ENCODE assay signal across 1 cellular context in the genomic region with DNA sequence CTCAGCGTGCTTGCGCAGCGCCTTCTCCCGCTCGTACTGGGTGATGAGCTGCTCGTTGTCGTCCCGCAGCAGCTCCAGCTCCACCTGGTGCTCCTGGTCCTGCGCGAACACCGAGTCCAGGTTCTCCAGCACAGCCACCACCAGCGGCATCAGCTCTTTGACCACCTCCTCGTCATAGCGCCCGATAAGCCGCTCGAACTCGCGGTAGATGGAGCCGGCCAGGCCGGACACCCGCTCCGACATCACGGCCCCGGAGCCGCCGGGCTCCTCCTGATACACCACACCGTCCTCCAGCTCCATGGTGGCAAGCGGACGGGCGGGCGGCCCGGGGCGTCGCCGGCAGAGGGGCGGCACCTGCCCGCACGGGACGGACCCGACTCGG.
TF ChIP-seq lines count a peak whose summit lies in the region.

No MANE protein-coding gene starts in this region.

TF ChIP-seq in K562, 482 proteins besides CTCF, POLR2A, EP300 and RAD21 (continued from another document and continues in another):
- TF ChIP-seq, protein P1, sequence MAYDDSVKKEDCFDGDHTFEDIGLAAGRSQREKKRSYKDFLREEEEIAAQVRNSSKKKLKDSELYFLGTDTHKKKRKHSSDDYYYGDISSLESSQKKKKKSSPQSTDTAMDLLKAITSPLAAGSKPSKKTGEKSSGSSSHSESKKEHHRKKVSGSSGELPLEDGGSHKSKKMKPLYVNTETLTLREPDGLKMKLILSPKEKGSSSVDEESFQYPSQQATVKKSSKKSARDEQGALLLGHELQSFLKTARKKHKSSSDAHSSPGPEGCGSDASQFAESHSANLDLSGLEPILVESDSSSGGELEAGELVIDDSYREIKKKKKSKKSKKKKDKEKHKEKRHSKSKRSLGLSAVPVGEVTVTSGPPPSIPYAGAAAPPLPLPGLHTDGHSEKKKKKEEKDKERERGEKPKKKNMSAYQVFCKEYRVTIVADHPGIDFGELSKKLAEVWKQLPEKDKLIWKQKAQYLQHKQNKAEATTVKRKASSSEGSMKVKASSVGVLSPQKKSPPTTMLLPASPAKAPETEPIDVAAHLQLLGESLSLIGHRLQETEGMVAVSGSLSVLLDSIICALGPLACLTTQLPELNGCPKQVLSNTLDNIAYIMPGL (CRISPR knock-in tag; IDR thresholded peaks at IDR 0.05), result no peak; the same call in 1 of the 2 replicates
- TF ChIP-seq PHTF2 (CRISPR knock-in tag; IDR thresholded peaks at IDR 0.05), result no peak
- TF ChIP-seq MEF2A (IDR thresholded peaks at IDR 0.05; ENCODE audit: control insufficient read depth, low read depth, low read length), result no peak
- TF ChIP-seq HNRNPL (IDR thresholded peaks at IDR 0.05; ENCODE audit: low read depth, low read length), result no peak
- TF ChIP-seq PYGO2 (tag; IDR thresholded peaks at IDR 0.05), result no peak
- TF ChIP-seq ARID1B (IDR thresholded peaks at IDR 0.05), result no peak
- no peak for TF ChIP-seq TBL1XR1 (IDR thresholded peaks at IDR 0.05; ENCODE audit: low read length in 2 of 2)
- TF ChIP-seq FOXP1 (CRISPR knock-in tag; IDR thresholded peaks at IDR 0.05), result no peak
- no peak for TF ChIP-seq ZNF57 (CRISPR knock-in tag; IDR thresholded peaks at IDR 0.05)
- TF ChIP-seq, protein P2, sequence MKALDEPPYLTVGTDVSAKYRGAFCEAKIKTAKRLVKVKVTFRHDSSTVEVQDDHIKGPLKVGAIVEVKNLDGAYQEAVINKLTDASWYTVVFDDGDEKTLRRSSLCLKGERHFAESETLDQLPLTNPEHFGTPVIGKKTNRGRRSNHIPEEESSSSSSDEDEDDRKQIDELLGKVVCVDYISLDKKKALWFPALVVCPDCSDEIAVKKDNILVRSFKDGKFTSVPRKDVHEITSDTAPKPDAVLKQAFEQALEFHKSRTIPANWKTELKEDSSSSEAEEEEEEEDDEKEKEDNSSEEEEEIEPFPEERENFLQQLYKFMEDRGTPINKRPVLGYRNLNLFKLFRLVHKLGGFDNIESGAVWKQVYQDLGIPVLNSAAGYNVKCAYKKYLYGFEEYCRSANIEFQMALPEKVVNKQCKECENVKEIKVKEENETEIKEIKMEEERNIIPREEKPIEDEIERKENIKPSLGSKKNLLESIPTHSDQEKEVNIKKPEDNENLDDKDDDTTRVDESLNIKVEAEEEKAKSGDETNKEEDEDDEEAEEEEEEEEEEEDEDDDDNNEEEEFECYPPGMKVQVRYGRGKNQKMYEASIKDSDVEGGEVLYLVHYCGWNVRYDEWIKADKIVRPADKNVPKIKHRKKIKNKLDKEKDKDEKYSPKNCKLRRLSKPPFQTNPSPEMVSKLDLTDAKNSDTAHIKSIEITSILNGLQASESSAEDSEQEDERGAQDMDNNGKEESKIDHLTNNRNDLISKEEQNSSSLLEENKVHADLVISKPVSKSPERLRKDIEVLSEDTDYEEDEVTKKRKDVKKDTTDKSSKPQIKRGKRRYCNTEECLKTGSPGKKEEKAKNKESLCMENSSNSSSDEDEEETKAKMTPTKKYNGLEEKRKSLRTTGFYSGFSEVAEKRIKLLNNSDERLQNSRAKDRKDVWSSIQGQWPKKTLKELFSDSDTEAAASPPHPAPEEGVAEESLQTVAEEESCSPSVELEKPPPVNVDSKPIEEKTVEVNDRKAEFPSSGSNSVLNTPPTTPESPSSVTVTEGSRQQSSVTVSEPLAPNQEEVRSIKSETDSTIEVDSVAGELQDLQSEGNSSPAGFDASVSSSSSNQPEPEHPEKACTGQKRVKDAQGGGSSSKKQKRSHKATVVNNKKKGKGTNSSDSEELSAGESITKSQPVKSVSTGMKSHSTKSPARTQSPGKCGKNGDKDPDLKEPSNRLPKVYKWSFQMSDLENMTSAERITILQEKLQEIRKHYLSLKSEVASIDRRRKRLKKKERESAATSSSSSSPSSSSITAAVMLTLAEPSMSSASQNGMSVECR (CRISPR knock-in tag; IDR thresholded peaks at IDR 0.05), result 0 out of 2 replicates have a peak, but pooled peaks have one; percentile 64
- TF ChIP-seq SNIP1 (IDR thresholded peaks at IDR 0.05; ENCODE audit: low read depth), result no peak
- no peak for TF ChIP-seq DPF2 (IDR thresholded peaks at IDR 0.05)
- no peak for TF ChIP-seq PTTG1 (tag; IDR thresholded peaks at IDR 0.05; ENCODE audit: low read depth)
- peak; percentile 85 for TF ChIP-seq RBFOX2 (IDR thresholded peaks at IDR 0.05; ENCODE audit: low read depth, low read length)
- TF ChIP-seq HEY1 (CRISPR knock-in tag; IDR thresholded peaks at IDR 0.05; ENCODE audit: borderline replicate concordance), result no peak
- TF ChIP-seq GABPB2 (CRISPR knock-in tag; conservative IDR thresholded peaks at IDR 0.05), result no peak
- no peak for TF ChIP-seq NFATC3 (IDR thresholded peaks at IDR 0.05)
- no peak for TF ChIP-seq ZKSCAN1 (IDR thresholded peaks at IDR 0.05; ENCODE audit: low read depth, low read length)
- no peak for TF ChIP-seq PRPF4 (IDR thresholded peaks at IDR 0.05; ENCODE audit: insufficient read depth, low read depth, low read length, poor library complexity, severe bottlenecking)
- TF ChIP-seq, protein P3, sequence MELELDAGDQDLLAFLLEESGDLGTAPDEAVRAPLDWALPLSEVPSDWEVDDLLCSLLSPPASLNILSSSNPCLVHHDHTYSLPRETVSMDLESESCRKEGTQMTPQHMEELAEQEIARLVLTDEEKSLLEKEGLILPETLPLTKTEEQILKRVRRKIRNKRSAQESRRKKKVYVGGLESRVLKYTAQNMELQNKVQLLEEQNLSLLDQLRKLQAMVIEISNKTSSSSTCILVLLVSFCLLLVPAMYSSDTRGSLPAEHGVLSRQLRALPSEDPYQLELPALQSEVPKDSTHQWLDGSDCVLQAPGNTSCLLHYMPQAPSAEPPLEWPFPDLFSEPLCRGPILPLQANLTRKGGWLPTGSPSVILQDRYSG (tag; conservative IDR thresholded peaks at IDR 0.05; ENCODE audit: low read depth), result no peak
- no peak for TF ChIP-seq TFAM (CRISPR knock-in tag; conservative IDR thresholded peaks at IDR 0.05)
- TF ChIP-seq CREB1 (IDR thresholded peaks at IDR 0.05), result no peak
- TF ChIP-seq CREB1 (CRISPR knock-in tag; IDR thresholded peaks at IDR 0.05), result no peak
- TF ChIP-seq NFXL1 (CRISPR knock-in tag; IDR thresholded peaks at IDR 0.05), result no peak
- peak; percentile 57; the same call in 1 of the 2 replicates for TF ChIP-seq PHF8 (IDR thresholded peaks at IDR 0.05; ENCODE audit: borderline replicate concordance, low read length)
- peak; percentile 23 for TF ChIP-seq RBBP5 (IDR thresholded peaks at IDR 0.05; ENCODE audit: borderline replicate concordance, insufficient read depth, low read length, poor library complexity, severe bottlenecking)
- no peak for TF ChIP-seq ZNF77 (CRISPR knock-in tag; IDR thresholded peaks at IDR 0.05)
- no peak for TF ChIP-seq DDX20 (tag; IDR thresholded peaks at IDR 0.05; ENCODE audit: low read depth)
- TF ChIP-seq SMARCA4 (IDR thresholded peaks at IDR 0.05), result no peak
- no peak for TF ChIP-seq NFIX (CRISPR knock-in tag; IDR thresholded peaks at IDR 0.05; ENCODE audit: low read depth)
- no peak for TF ChIP-seq ZMIZ1 (IDR thresholded peaks at IDR 0.05; ENCODE audit: low read depth in 2 of 2, low read length in 2 of 2)
- TF ChIP-seq, protein P4, sequence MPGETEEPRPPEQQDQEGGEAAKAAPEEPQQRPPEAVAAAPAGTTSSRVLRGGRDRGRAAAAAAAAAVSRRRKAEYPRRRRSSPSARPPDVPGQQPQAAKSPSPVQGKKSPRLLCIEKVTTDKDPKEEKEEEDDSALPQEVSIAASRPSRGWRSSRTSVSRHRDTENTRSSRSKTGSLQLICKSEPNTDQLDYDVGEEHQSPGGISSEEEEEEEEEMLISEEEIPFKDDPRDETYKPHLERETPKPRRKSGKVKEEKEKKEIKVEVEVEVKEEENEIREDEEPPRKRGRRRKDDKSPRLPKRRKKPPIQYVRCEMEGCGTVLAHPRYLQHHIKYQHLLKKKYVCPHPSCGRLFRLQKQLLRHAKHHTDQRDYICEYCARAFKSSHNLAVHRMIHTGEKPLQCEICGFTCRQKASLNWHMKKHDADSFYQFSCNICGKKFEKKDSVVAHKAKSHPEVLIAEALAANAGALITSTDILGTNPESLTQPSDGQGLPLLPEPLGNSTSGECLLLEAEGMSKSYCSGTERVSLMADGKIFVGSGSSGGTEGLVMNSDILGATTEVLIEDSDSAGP (CRISPR knock-in tag; IDR thresholded peaks at IDR 0.05), result no peak
- no peak for TF ChIP-seq CC2D1A (IDR thresholded peaks at IDR 0.05)
- TF ChIP-seq CBX2 (IDR thresholded peaks at IDR 0.05; ENCODE audit: insufficient read depth, low read length, poor library complexity, severe bottlenecking), result no peak
- TF ChIP-seq PRMT5 (CRISPR knock-in tag; IDR thresholded peaks at IDR 0.05), result no peak
- TF ChIP-seq RBM25 (IDR thresholded peaks at IDR 0.05; ENCODE audit: low read depth, low read length, severe bottlenecking), result no peak
- no peak for TF ChIP-seq SMARCC2 (IDR thresholded peaks at IDR 0.05; ENCODE audit: low read depth)
- TF ChIP-seq HSF4 (CRISPR knock-in tag; IDR thresholded peaks at IDR 0.05; ENCODE audit: borderline replicate concordance), result no peak
- no peak for TF ChIP-seq MAFG (tag; conservative IDR thresholded peaks at IDR 0.05)
- TF ChIP-seq ZNF143 (CRISPR knock-in tag; IDR thresholded peaks at IDR 0.05), result 0 out of 2 replicates have a peak, but pooled peaks have one; percentile 37
- no peak for TF ChIP-seq ZC3H11A (IDR thresholded peaks at IDR 0.05; ENCODE audit: low read depth, low read length)
- TF ChIP-seq SMAD4 (CRISPR knock-in tag; conservative IDR thresholded peaks at IDR 0.05), result no peak
- no peak for TF ChIP-seq ZKSCAN3 (CRISPR knock-in tag; IDR thresholded peaks at IDR 0.05)
- no peak for TF ChIP-seq RAD51 (IDR thresholded peaks at IDR 0.05; ENCODE audit: borderline replicate concordance, low read depth)
- TF ChIP-seq SREBF2 (CRISPR knock-in tag; IDR thresholded peaks at IDR 0.05), result no peak
- no peak for TF ChIP-seq NR2C2 (CRISPR knock-in tag; IDR thresholded peaks at IDR 0.05)
- TF ChIP-seq NR2C2 (tag; IDR thresholded peaks at IDR 0.05), result no peak
- no peak for TF ChIP-seq ZFP30 (CRISPR knock-in tag; IDR thresholded peaks at IDR 0.05; ENCODE audit: borderline replicate concordance)
- TF ChIP-seq ZNF354B (CRISPR knock-in tag; IDR thresholded peaks at IDR 0.05), result no peak
- no peak for TF ChIP-seq HNRNPK (IDR thresholded peaks at IDR 0.05; ENCODE audit: low read depth, low read length, poor library complexity, severe bottlenecking)
- no peak for TF ChIP-seq EGR1 (conservative IDR thresholded peaks at IDR 0.05)
- TF ChIP-seq SPI1 (IDR thresholded peaks at IDR 0.05; ENCODE audit: borderline replicate concordance, low read depth, low read length), result no peak
- TF ChIP-seq MEF2D (tag; conservative IDR thresholded peaks at IDR 0.05; ENCODE audit: low read depth), result no peak
- TF ChIP-seq LEF1 (IDR thresholded peaks at IDR 0.05), result no peak
- TF ChIP-seq MTA2 (IDR thresholded peaks at IDR 0.05; ENCODE audit: low read depth), result no peak
- no peak for TF ChIP-seq RFX5 (IDR thresholded peaks at IDR 0.05; ENCODE audit: low read depth, low read length)
- no peak for TF ChIP-seq TEAD2 (tag; IDR thresholded peaks at IDR 0.05)
- TF ChIP-seq, protein P5, sequence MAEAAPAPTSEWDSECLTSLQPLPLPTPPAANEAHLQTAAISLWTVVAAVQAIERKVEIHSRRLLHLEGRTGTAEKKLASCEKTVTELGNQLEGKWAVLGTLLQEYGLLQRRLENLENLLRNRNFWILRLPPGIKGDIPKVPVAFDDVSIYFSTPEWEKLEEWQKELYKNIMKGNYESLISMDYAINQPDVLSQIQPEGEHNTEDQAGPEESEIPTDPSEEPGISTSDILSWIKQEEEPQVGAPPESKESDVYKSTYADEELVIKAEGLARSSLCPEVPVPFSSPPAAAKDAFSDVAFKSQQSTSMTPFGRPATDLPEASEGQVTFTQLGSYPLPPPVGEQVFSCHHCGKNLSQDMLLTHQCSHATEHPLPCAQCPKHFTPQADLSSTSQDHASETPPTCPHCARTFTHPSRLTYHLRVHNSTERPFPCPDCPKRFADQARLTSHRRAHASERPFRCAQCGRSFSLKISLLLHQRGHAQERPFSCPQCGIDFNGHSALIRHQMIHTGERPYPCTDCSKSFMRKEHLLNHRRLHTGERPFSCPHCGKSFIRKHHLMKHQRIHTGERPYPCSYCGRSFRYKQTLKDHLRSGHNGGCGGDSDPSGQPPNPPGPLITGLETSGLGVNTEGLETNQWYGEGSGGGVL (CRISPR knock-in tag; IDR thresholded peaks at IDR 0.05), result no peak
- no peak for TF ChIP-seq CBX3 (IDR thresholded peaks at IDR 0.05; ENCODE audit: borderline replicate concordance in 1 of 2, low read length in 2 of 2)
- TF ChIP-seq RHOXF2B (CRISPR knock-in tag; conservative IDR thresholded peaks at IDR 0.05), result no peak
- TF ChIP-seq YY1 (IDR thresholded peaks at IDR 0.05; ENCODE audit: borderline replicate concordance in 1 of 3, control insufficient read depth in 1 of 3, extremely low read depth in 1 of 3, insufficient read depth in 3 of 3, insufficient read length in 1 of 3, insufficient replicate concordance in 2 of 3, low read depth in 1 of 3, low read length in 2 of 3), result no peak
- TF ChIP-seq HMG20B (CRISPR knock-in tag; IDR thresholded peaks at IDR 0.05), result no peak
- TF ChIP-seq C11orf30 (IDR thresholded peaks at IDR 0.05; ENCODE audit: low read depth), result no peak
- no peak for TF ChIP-seq BHLHE40 (IDR thresholded peaks at IDR 0.05; ENCODE audit: low read length)
- TF ChIP-seq ZC3H4 (CRISPR knock-in tag; IDR thresholded peaks at IDR 0.05; ENCODE audit: borderline replicate concordance), result peak; percentile 95; the same call in 1 of the 2 replicates
